In the genomic region with DNA sequence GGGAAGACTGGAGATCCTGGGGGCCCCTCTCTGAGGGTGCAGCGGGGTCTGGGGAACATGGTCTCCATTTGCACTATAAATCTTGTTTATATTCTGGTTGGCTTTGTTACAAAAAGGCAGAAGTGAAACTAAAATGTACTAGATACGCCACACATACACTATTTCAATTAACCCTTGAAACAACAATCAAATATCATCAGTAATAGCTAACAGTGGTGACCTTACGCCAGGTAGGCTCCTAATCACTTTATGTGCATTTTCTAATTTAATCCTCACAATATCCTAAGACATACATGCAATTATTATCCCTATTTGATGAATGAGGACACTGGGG, we compare ENCODE assay signal across 10 cellular contexts. TPM values are rescaled to one million over a fixed set of nuclear protein-coding genes. Genes with fewer than 3 reads are reported as not detected.
DNase-seq lines count a peak whose midpoint lies in the region; ATAC-seq and TF ChIP-seq lines count a peak whose summit lies in the region.
"Had no signal": no experiment of that assay in that cellular context is flagged by ENCODE, and none has a peak within 500 bp of the region (broad histone marks: within the 10 kb centered on the region; RNA-seq: fewer than 3 reads in every experiment).

No MANE protein-coding gene starts in this region.

- no peaks in the 10 kb centered on the region for H3K27me3 ChIP-seq in tibial nerve
- H3K27me3 ChIP-seq: heart right ventricle had no signal

- DNase-seq in activated CD4-positive, alpha-beta T cell treated with anti-CD3 and anti-CD28 coated beads for 36 hours: no peak
- DNase-seq in activated CD4-positive, alpha-beta T cell treated with anti-CD3 and anti-CD28 coated beads for 1 hour: no peak
- no peak for DNase-seq in stimulated activated naive B cell treated with anti-CD40 and anti-IgM and Interleukin-4, amounts not matched to agents 10 μg/mL and 1 μg/mL and 100 μg/mL, for 72 hours
- no peak for DNase-seq in tibial nerve (ENCODE audit: low spot score in 2 of 2)
- DNase-seq in activated CD8-positive, alpha-beta memory T cell treated with anti-CD3 and anti-CD28 coated beads, Interleukin-2, amount 50 U/mL, for 48 hours: no peak
- no peak for DNase-seq in DMS53 (lab: John Stamatoyannopoulos, UW)
- DNase-seq: heart right ventricle had no signal

- 72 to 76% methylated on average over 3 of the region's 3 CpGs for WGBS in tibial nerve, 2 donors

- peaks cover 3% of the 10 kb centered on the region for H3K27me3 Mint-ChIP-seq in activated CD4-positive, alpha-beta T cell treated with anti-CD3 and anti-CD28 coated beads for 36 hours
- H3K27me3 Mint-ChIP-seq in activated T-helper 17 cell treated with anti-CD3 and anti-CD28 coated beads, Interleukin-2, amount 50 U/mL, for 72 hours: peaks cover 3% of the 10 kb centered on the region
- no peaks in the 10 kb centered on the region for H3K27me3 Mint-ChIP-seq in stimulated activated naive B cell treated with anti-CD40 and anti-IgM and Interleukin-4, amounts not matched to agents 10 μg/mL and 1 μg/mL and 100 μg/mL, for 72 hours

- peak overlapping the region in 1 of 4 donors; percentile 10 for H3K4me3 ChIP-seq in tibial nerve
- H3K4me3 ChIP-seq: A549 had no signal

- POLR2A ChIA-PET in activated CD4-positive, alpha-beta T cell treated with anti-CD3 and anti-CD28 coated beads for 36 hours (lab: Charles Lee): no interaction called here

- TF ChIP-seq EP300 in tibial nerve (IDR thresholded peaks at IDR 0.05): no peak

- H3K9me3 ChIP-seq in tibial nerve: no peaks in the 10 kb centered on the region
- H3K9me3 ChIP-seq: A549, heart right ventricle had no signal

- no peak for ATAC-seq in activated CD4-positive, alpha-beta T cell treated with anti-CD3 and anti-CD28 coated beads for 36 hours
- peak; percentile 24 for ATAC-seq in HG03039 (IDR thresholded peaks at IDR 0.05; ENCODE audit: unreplicated experiment)
- ATAC-seq in activated T-helper 17 cell treated with anti-CD3 and anti-CD28 coated beads, Interleukin-2, amount 50 U/mL, for 72 hours (replicated peaks): no peak
- ATAC-seq in stimulated activated naive B cell treated with anti-CD40 and anti-IgM and Interleukin-4, amounts not matched to agents 10 μg/mL and 1 μg/mL and 100 μg/mL, for 72 hours (replicated peaks): peak; percentile 60 to 71
- ATAC-seq: A549 had no signal

- no peaks in the 10 kb centered on the region for H3K36me3 Mint-ChIP-seq in activated CD4-positive, alpha-beta T cell treated with anti-CD3 and anti-CD28 coated beads for 36 hours (ENCODE audit: low read depth)
- no peaks in the 10 kb centered on the region for H3K36me3 Mint-ChIP-seq in activated T-helper 17 cell treated with anti-CD3 and anti-CD28 coated beads, Interleukin-2, amount 50 U/mL, for 72 hours (ENCODE audit: low read depth)
- no peaks in the 10 kb centered on the region for H3K36me3 Mint-ChIP-seq in stimulated activated naive B cell treated with anti-CD40 and anti-IgM and Interleukin-4, amounts not matched to agents 10 μg/mL and 1 μg/mL and 100 μg/mL, for 72 hours

- peak overlapping the region; percentile 40 for H3K4me3 Mint-ChIP-seq in activated CD4-positive, alpha-beta T cell treated with anti-CD3 and anti-CD28 coated beads for 36 hours
- peak overlapping the region; percentile 3 for H3K4me3 Mint-ChIP-seq in activated T-helper 17 cell treated with anti-CD3 and anti-CD28 coated beads, Interleukin-2, amount 50 U/mL, for 72 hours
- peak overlapping the region; percentile 81 to 89 for H3K4me3 Mint-ChIP-seq in stimulated activated naive B cell treated with anti-CD40 and anti-IgM and Interleukin-4, amounts not matched to agents 10 μg/mL and 1 μg/mL and 100 μg/mL, for 72 hours

- TF ChIP-seq CTCF in tibial nerve (IDR thresholded peaks at IDR 0.05): no peak

- H3K4me1 ChIP-seq in tibial nerve: peaks cover 0 to 21% (median 15%) of the 10 kb centered on the region in 4 donors

- H3K4me1 Mint-ChIP-seq in activated CD4-positive, alpha-beta T cell treated with anti-CD3 and anti-CD28 coated beads for 36 hours: peaks cover 18% of the 10 kb centered on the region
- peaks cover 5% of the 10 kb centered on the region for H3K4me1 Mint-ChIP-seq in activated T-helper 17 cell treated with anti-CD3 and anti-CD28 coated beads, Interleukin-2, amount 50 U/mL, for 72 hours
- peaks cover 37 to 63% of the 10 kb centered on the region in 2 donors for H3K4me1 Mint-ChIP-seq in stimulated activated naive B cell treated with anti-CD40 and anti-IgM and Interleukin-4, amounts not matched to agents 10 μg/mL and 1 μg/mL and 100 μg/mL, for 72 hours

- H3K9me3 Mint-ChIP-seq in activated CD4-positive, alpha-beta T cell treated with anti-CD3 and anti-CD28 coated beads for 36 hours (ENCODE audit: low read depth): no peaks in the 10 kb centered on the region
- no peaks in the 10 kb centered on the region for H3K9me3 Mint-ChIP-seq in activated T-helper 17 cell treated with anti-CD3 and anti-CD28 coated beads, Interleukin-2, amount 50 U/mL, for 72 hours
- no peaks in the 10 kb centered on the region for H3K9me3 Mint-ChIP-seq in stimulated activated naive B cell treated with anti-CD40 and anti-IgM and Interleukin-4, amounts not matched to agents 10 μg/mL and 1 μg/mL and 100 μg/mL, for 72 hours

- no peak overlapping the region for H3K27ac Mint-ChIP-seq in activated CD4-positive, alpha-beta T cell treated with anti-CD3 and anti-CD28 coated beads for 36 hours
- H3K27ac Mint-ChIP-seq in activated T-helper 17 cell treated with anti-CD3 and anti-CD28 coated beads, Interleukin-2, amount 50 U/mL, for 72 hours: no peak overlapping the region
- peak overlapping the region; percentile 97 for H3K27ac Mint-ChIP-seq in stimulated activated naive B cell treated with anti-CD40 and anti-IgM and Interleukin-4, amounts not matched to agents 10 μg/mL and 1 μg/mL and 100 μg/mL, for 72 hours

- CTCF ChIA-PET in activated CD4-positive, alpha-beta T cell treated with anti-CD3 and anti-CD28 coated beads for 36 hours (lab: Charles Lee): interaction anchor here (0.6 to 1.3 kb wide), 4 partner anchors 9 to 361 kb away, joined by 3 to 4 read pairs (median 3); no protein-coding TSS in a partner anchor

- no peaks in the 10 kb centered on the region for H3K36me3 ChIP-seq in tibial nerve

- no peak for TF ChIP-seq POLR2A in tibial nerve (IDR thresholded peaks at IDR 0.05)

- peak overlapping the region in 2 of 4 donors; percentile 15 to 37 for H3K27ac ChIP-seq in tibial nerve
- H3K27ac ChIP-seq: A549 had no signal

- intact Hi-C loops in activated CD4-positive, alpha-beta T cell treated with anti-CD3 and anti-CD28 coated beads for 36 hours (cut with DNase I, micrococcal nuclease): no loop called here

RNA-seq across cellular contexts. Expression of gene TBC1D9, which starts 35.1 kb away (rescaled TPM):
- under 1 TPM; 0.07 to 0.11 TPM for total RNA-seq in activated CD4-positive, alpha-beta T cell treated with anti-CD3 and anti-CD28 coated beads for 36 hours
- total RNA-seq in activated T-helper 17 cell treated with anti-CD3 and anti-CD28 coated beads, Interleukin-2, amount 50 U/mL, for 72 hours: under 1 TPM in 1 of 2 donors, not detected in 1; 0.05 TPM
- total RNA-seq in tibial nerve: 10 to 100 TPM; 18.4 to 23.7 (median 19.6) TPM

Comparison
In these comparisons a context has a peak if more than half of its experiments do, and no peak if none do; other contexts are left out.
1. ATAC-seq: peak in HG03039 (single experiment) and stimulated activated naive B cell treated with anti-CD40 and anti-IgM and Interleukin-4, amounts not matched to agents 10 μg/mL and 1 μg/mL and 100 μg/mL, for 72 hours (2 of 2); none in activated CD4-positive, alpha-beta T cell treated with anti-CD3 and anti-CD28 coated beads for 36 hours (single experiment) and activated T-helper 17 cell treated with anti-CD3 and anti-CD28 coated beads, Interleukin-2, amount 50 U/mL, for 72 hours (single experiment).
2. H3K4me3 Mint-ChIP-seq: peak in every context shown above with its lines; median percentile 85 in stimulated activated naive B cell treated with anti-CD40 and anti-IgM and Interleukin-4, amounts not matched to agents 10 μg/mL and 1 μg/mL and 100 μg/mL, for 72 hours; 40 in activated CD4-positive, alpha-beta T cell treated with anti-CD3 and anti-CD28 coated beads for 36 hours; 3 in activated T-helper 17 cell treated with anti-CD3 and anti-CD28 coated beads, Interleukin-2, amount 50 U/mL, for 72 hours.
3. RNA of gene TBC1D9, which starts 35.1 kb away (total RNA-seq): 18.4 to 23.7 TPM in tibial nerve; 0.05 TPM in activated T-helper 17 cell treated with anti-CD3 and anti-CD28 coated beads, Interleukin-2, amount 50 U/mL, for 72 hours and 0.07 to 0.11 TPM in activated CD4-positive, alpha-beta T cell treated with anti-CD3 and anti-CD28 coated beads for 36 hours; every median in the first group is over 10 times any median in the second.